ENCODE assay signal across 29 cellular contexts in genomic region chr1:211196880-211197279, GRCh38.
"Had no signal": no experiment of that assay in that cellular context is flagged by ENCODE, and none has a peak within 500 bp of the region (broad histone marks: within the 10 kb centered on the region; RNA-seq: fewer than 3 reads in every experiment).

No MANE protein-coding gene starts in this region.

- H3K27ac ChIP-seq: Peyer's patch, RWPE1, SJCRH30, WERI-Rb-1 had no signal

- ATAC-seq: activated CD4-positive, alpha-beta T cell treated with anti-CD3 and anti-CD28 coated beads for 36 hours; activated T-helper 17 cell treated with anti-CD3 and anti-CD28 coated beads, Interleukin-2, amount 50 U/mL, for 72 hours had no signal

- H3K27me3 ChIP-seq: Peyer's patch had no signal

- H3K4me3 ChIP-seq: Peyer's patch, SJCRH30 had no signal

- DNase-seq: activated CD4-positive, alpha-beta memory T cell treated with anti-CD3 and anti-CD28 coated beads, Interleukin-2, amount 10 ng/mL, durations not matched to agents 7 days and 5 days; activated CD4-positive, alpha-beta T cell treated with anti-CD3 and anti-CD28 coated beads for 36 hours; activated CD4-positive, alpha-beta T cell treated with anti-CD3 and anti-CD28 coated beads, Interleukin-2, amount 50 U/mL, for 1 hour; activated gamma-delta T cell; activated naive CD4-positive, alpha-beta T cell treated with anti-CD3 and anti-CD28 coated beads for 36 hours; activated T-cell treated with anti-CD3 and anti-CD28 coated beads for 4 hours; activated T-cell treated with anti-CD3 and anti-CD28 coated beads, Interleukin-2, amount 50 U/mL, for 48 hours; amygdala; Kasumi-1; KBM-7; NCI-H1092 treated with DMSO at 0.1 percent for 48 hours; NCI-H1417 treated with DMSO at 0.1 percent for 48 hours; NCI-H1694; NCI-H2029; NCI-H2107; NCI-H2171 treated with DMSO at 0.1 percent for 48 hours; NCI-H226; NCI-H526; NCI-H774; NK-92 treated with Interleukin-12 subunit alpha and Interleukin-12 subunit beta, amount 100 ng/mL, for 24 hours; OCI-M1; Peyer's patch; Right ventricle myocardium superior; SJCRH30; SK-N-SH; T-helper 1 cell; WERI-Rb-1 had no signal

- H3K36me3 ChIP-seq: Peyer's patch, SJCRH30, WERI-Rb-1 had no signal

- H3K4me1 ChIP-seq: Peyer's patch, SJCRH30 had no signal

- H3K9me3 ChIP-seq: Peyer's patch, SK-N-SH had no signal
